In genomic region chr9:121735065-121735791, GRCh38 we compare ENCODE assay signal across 8 cellular contexts.
A peak's percentile ranks its signal among the peaks of the same experiment; 100 is the strongest.
DNase-seq lines count a peak whose midpoint lies in the region; ATAC-seq and TF ChIP-seq lines count a peak whose summit lies in the region.

No MANE protein-coding gene starts in this region.

- no peak overlapping the region for H2AFZ ChIP-seq in OCI-LY1 (ENCODE audit: low read length)

- peak overlapping the region in 1 of 11 experiments; percentile 38; a peak in 1 of 22 replicates for H3K9ac ChIP-seq in BLaER1 treated with 17β-estradiol and CSF1 and Interleukin-3, amounts not matched to agents 10 nM and 100 nM
- peak overlapping the region; percentile 51; the same call in 1 of the 2 replicates for H3K9ac ChIP-seq in OCI-LY1 (ENCODE audit: low read length)

- H3K9me3 ChIP-seq in BLaER1 treated with 17β-estradiol and CSF1 and Interleukin-3, amounts not matched to agents 10 nM and 100 nM (replicated peaks in 1 of 11): no peaks in the 10 kb centered on the region
- H3K9me3 ChIP-seq in OCI-LY1 (ENCODE audit: low read length): no peaks in the 10 kb centered on the region
- H3K9me3 ChIP-seq in muscle layer of duodenum (ENCODE audit: control insufficient read depth in 1 of 2, low read length in 2 of 2): no peaks in the 10 kb centered on the region

- peaks cover 0 to 11% (median 0%) of the 10 kb centered on the region in 11 experiments; a peak in 4 of 22 replicates for H3K27me3 ChIP-seq in BLaER1 treated with 17β-estradiol and CSF1 and Interleukin-3, amounts not matched to agents 10 nM and 100 nM
- no peaks in the 10 kb centered on the region for H3K27me3 ChIP-seq in OCI-LY1 (ENCODE audit: insufficient read depth, low read length)
- H3K27me3 ChIP-seq in muscle layer of duodenum (ENCODE audit: low read depth, low read length): no peaks in the 10 kb centered on the region

- no peak overlapping the region for H3K4me3 ChIP-seq in BLaER1 treated with 17β-estradiol and CSF1 and Interleukin-3, amounts not matched to agents 10 nM and 100 nM
- no peak overlapping the region for H3K4me3 ChIP-seq in OCI-LY1 (ENCODE audit: low read depth, low read length, poor library complexity, severe bottlenecking)
- H3K4me3 ChIP-seq in muscle layer of duodenum (ENCODE audit: low read depth in 1 of 2, low read length in 2 of 2): peak overlapping the region in 1 of 2 donors; percentile 50

- peak; percentile 49 for DNase-seq in endothelial cell (ENCODE audit: low spot score)
- DNase-seq in SHP77 treated with DMSO at 0.1 percent for 48 hours (lab: John Stamatoyannopoulos, UW): no peak
- DNase-seq in NCI-H2081 treated with DMSO at 0.1 percent for 48 hours (lab: John Stamatoyannopoulos, UW): no peak
- no peak for DNase-seq in hippocampal formation (lab: John Stamatoyannopoulos, UW)

- H3K27ac Mint-ChIP-seq in endothelial cell (ENCODE audit: unreplicated experiment): peak overlapping the region; percentile 67

- peaks cover 12 to 91% (median 82%) of the 10 kb centered on the region in 10 experiments; a peak in 19 of 20 replicates for H3K4me1 ChIP-seq in BLaER1 treated with 17β-estradiol and CSF1 and Interleukin-3, amounts not matched to agents 10 nM and 100 nM
- H3K4me1 ChIP-seq in OCI-LY1 (ENCODE audit: insufficient read depth, low read length, severe bottlenecking) (peaks cover 91% of the 10 kb centered on the region), muscle layer of duodenum (ENCODE audit: control insufficient read depth in 1 of 2, insufficient read depth in 2 of 2, low read length in 2 of 2) (peaks cover 45 to 64% of the 10 kb centered on the region in 2 donors)

- peak overlapping the region; percentile 78 for H3K4me3 Mint-ChIP-seq in endothelial cell (ENCODE audit: unreplicated experiment)

- TF ChIP-seq CTCF in OCI-LY1 (IDR thresholded peaks at IDR 0.05; ENCODE audit: low read length) (peak; percentile 79), endothelial cell (IDR thresholded peaks at IDR 0.05; ENCODE audit: unreplicated experiment) (no peak)

- peak overlapping the region in 2 of 11 experiments; percentile 28 to 53; a peak in 2 of 22 replicates for H3K27ac ChIP-seq in BLaER1 treated with 17β-estradiol and CSF1 and Interleukin-3, amounts not matched to agents 10 nM and 100 nM
- H3K27ac ChIP-seq in OCI-LY1 (ENCODE audit: low read depth, low read length, poor library complexity, severe bottlenecking) (peak overlapping the region; percentile 85), muscle layer of duodenum (ENCODE audit: low read length) (peak overlapping the region; percentile 80)

- H3K36me3 Mint-ChIP-seq in endothelial cell (ENCODE audit: low read depth, unreplicated experiment): peaks cover 9% of the 10 kb centered on the region

- H3K9me3 Mint-ChIP-seq in endothelial cell (ENCODE audit: unreplicated experiment): no peaks in the 10 kb centered on the region

- peak overlapping the region; percentile 86 to 96 (median 94); a peak in 21 of 22 replicates for H3K4me2 ChIP-seq in BLaER1 treated with 17β-estradiol and CSF1 and Interleukin-3, amounts not matched to agents 10 nM and 100 nM
- peak overlapping the region; percentile 47; the same call in 1 of the 2 replicates for H3K4me2 ChIP-seq in OCI-LY1 (ENCODE audit: low read length)

- peaks cover 8 to 95% (median 64%) of the 10 kb centered on the region in 11 experiments; a peak in 19 of 22 replicates for H4K20me1 ChIP-seq in BLaER1 treated with 17β-estradiol and CSF1 and Interleukin-3, amounts not matched to agents 10 nM and 100 nM
- H4K20me1 ChIP-seq in OCI-LY1 (ENCODE audit: insufficient read depth, low read length): no peaks in the 10 kb centered on the region

- peak; percentile 76 for ATAC-seq in GM19463 (IDR thresholded peaks at IDR 0.05; ENCODE audit: unreplicated experiment)

- no peaks in the 10 kb centered on the region for H3F3A ChIP-seq in OCI-LY1 (ENCODE audit: insufficient read depth, low read length)

- H3K9me2 ChIP-seq in OCI-LY1 (ENCODE audit: low read depth, low read length): no peaks in the 10 kb centered on the region

- peaks cover 48% of the 10 kb centered on the region for H3K4me1 Mint-ChIP-seq in endothelial cell (ENCODE audit: unreplicated experiment)

- H3K36me3 ChIP-seq in BLaER1 treated with 17β-estradiol and CSF1 and Interleukin-3, amounts not matched to agents 10 nM and 100 nM: no peaks in the 10 kb centered on the region
- no peaks in the 10 kb centered on the region for H3K36me3 ChIP-seq in OCI-LY1 (ENCODE audit: insufficient read depth, low read length)
- no peaks in the 10 kb centered on the region for H3K36me3 ChIP-seq in muscle layer of duodenum (ENCODE audit: control insufficient read depth in 1 of 2, insufficient read depth in 2 of 2, low read length in 2 of 2)

- peaks cover 31% of the 10 kb centered on the region for H3K27me3 Mint-ChIP-seq in endothelial cell (ENCODE audit: unreplicated experiment)

- no peaks in the 10 kb centered on the region for H3K79me2 ChIP-seq in OCI-LY1 (ENCODE audit: insufficient read depth, low read length)
